15 cellular contexts compared by ENCODE assay signal in the genomic region with DNA sequence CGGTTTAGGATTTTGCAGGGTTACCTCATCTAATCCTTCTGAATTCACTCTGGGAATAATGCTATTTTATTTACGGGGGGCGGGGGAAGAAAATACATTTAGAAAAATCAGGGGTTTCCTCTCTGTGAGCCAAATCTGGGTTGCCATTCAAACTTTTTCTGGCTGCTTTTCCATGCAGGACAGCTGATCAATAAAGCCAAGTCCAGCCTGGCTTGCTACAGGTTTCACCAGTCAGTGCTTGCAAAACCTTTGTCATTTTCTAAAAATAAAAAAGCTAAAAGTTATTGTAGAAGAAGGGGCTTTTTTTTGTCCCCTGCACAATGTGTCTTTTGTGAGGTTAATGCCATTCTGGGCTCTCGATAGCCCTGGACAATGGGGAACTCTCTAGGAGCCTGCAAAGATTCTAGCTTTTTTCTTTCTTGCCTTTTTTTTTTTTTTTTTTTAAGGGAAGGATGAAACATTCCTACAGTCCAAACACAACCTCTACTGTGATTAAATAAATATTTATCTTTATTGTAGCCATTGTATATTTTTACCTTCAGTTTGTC. TPM values are rescaled to one million over a fixed set of nuclear protein-coding genes. Genes with fewer than 3 reads are reported as not detected.
DNase-seq lines count a peak whose midpoint lies in the region; ATAC-seq and TF ChIP-seq lines count a peak whose summit lies in the region.
"Had no signal": no experiment of that assay in that cellular context is flagged by ENCODE, and none has a peak within 500 bp of the region (broad histone marks: within the 10 kb centered on the region; RNA-seq: fewer than 3 reads in every experiment).

No MANE protein-coding gene starts in this region.

- no peak for ATAC-seq in gastrocnemius medialis
- ATAC-seq in HG03521 (IDR thresholded peaks at IDR 0.05; ENCODE audit: unreplicated experiment): no peak
- no peak for ATAC-seq in GM18520 (IDR thresholded peaks at IDR 0.05; ENCODE audit: unreplicated experiment)
- ATAC-seq in naive thymus-derived CD8-positive, alpha-beta T cell: no peak
- ATAC-seq: left lung had no signal

- DNase-seq in astrocyte of the hippocampus (ENCODE audit: low read depth, low spot score) (peak; percentile 11), gastrocnemius medialis (no peak), mammary epithelial cell (no peak)
- DNase-seq in naive thymus-derived CD8-positive, alpha-beta T cell: no peak
- DNase-seq: activated gamma-delta T cell, left lung, ovary, upper lobe of left lung had no signal

- TF ChIP-seq POLR2A in gastrocnemius medialis (IDR thresholded peaks at IDR 0.05): no peak

- peaks cover 88% of the 10 kb centered on the region for H3K27me3 ChIP-seq in HUES6 (ENCODE audit: control insufficient read depth, insufficient read depth, low read length)
- H3K27me3 ChIP-seq in liver (ENCODE audit: control insufficient read depth in 4 of 4, insufficient read depth in 4 of 4, low read length in 3 of 4): peaks cover 0 to 9% (median 2%) of the 10 kb centered on the region in 4 donors
- peaks cover 0 to 22% (median 5%) of the 10 kb centered on the region in 3 donors for H3K27me3 ChIP-seq in gastrocnemius medialis
- no peaks in the 10 kb centered on the region for H3K27me3 ChIP-seq in mammary epithelial cell (ENCODE audit: insufficient read depth, low read length)
- H3K27me3 ChIP-seq: ovary had no signal

- BruUV-seq in mammary epithelial cell (replicated peaks; lab: Mats Ljungman, UMichigan): no TSS peak

- H3K36me3 Mint-ChIP-seq in naive thymus-derived CD8-positive, alpha-beta T cell: peaks cover 2 to 5% (median 2%) of the 10 kb centered on the region in 3 donors

- peak overlapping the region; percentile 14; the same call in 1 of the 2 replicates for H3K4me3 ChIP-seq in HUES6 (ENCODE audit: low read depth, low read length)
- H3K4me3 ChIP-seq in liver (ENCODE audit: low read depth in 1 of 3, low read length in 3 of 3): no peak overlapping the region
- H3K4me3 ChIP-seq in gastrocnemius medialis: peak overlapping the region in 2 of 4 donors; percentile 10 to 82
- H3K4me3 ChIP-seq in mammary epithelial cell (replicated peaks in 1 of 3; ENCODE audit: insufficient read depth in 1 of 3, low read depth in 2 of 3, low read length in 3 of 3): no peak overlapping the region
- H3K4me3 ChIP-seq: BLaER1, left lung, ovary, SK-N-MC had no signal

- intact Hi-C loops in gastrocnemius medialis (cut with DNase I; ENCODE audit: low total_unique reads) (no loop called here), mammary epithelial cell (cut with micrococcal nuclease) (no loop called here)

- TF ChIP-seq RAD21 in liver (IDR thresholded peaks at IDR 0.05): peak in 1 of 2 donors; percentile 58

- H3K27me3 Mint-ChIP-seq in naive thymus-derived CD8-positive, alpha-beta T cell: peaks cover 32 to 73% (median 62%) of the 10 kb centered on the region in 5 donors

- H3K4me1 Mint-ChIP-seq in naive thymus-derived CD8-positive, alpha-beta T cell: peaks cover 12 to 45% (median 19%) of the 10 kb centered on the region in 4 donors

- H2AFZ ChIP-seq in mammary epithelial cell (ENCODE audit: low read depth, low read length): no peak overlapping the region

- H3K9me3 Mint-ChIP-seq in naive thymus-derived CD8-positive, alpha-beta T cell: no peaks in the 10 kb centered on the region

- H3K9me3 ChIP-seq in HUES6 (ENCODE audit: control insufficient read depth, insufficient read depth, low read depth, low read length) (no peaks in the 10 kb centered on the region), liver (ENCODE audit: control insufficient read depth in 4 of 4, low read length in 3 of 4) (no peaks in the 10 kb centered on the region), gastrocnemius medialis (no peaks in the 10 kb centered on the region), mammary epithelial cell (replicated peaks; ENCODE audit: insufficient read depth, low read length) (no peaks in the 10 kb centered on the region)
- H3K9me3 ChIP-seq: BLaER1, breast epithelium, left lung, ovary, upper lobe of left lung had no signal

- 36% methylated on average over 4 of the region's 4 CpGs for WGBS in liver
- WGBS in mammary epithelial cell (ENCODE audit: low coverage, missing lambda C conversion rate): 98% methylated on average over 4 of the region's 4 CpGs

- POLR2A ChIA-PET in naive thymus-derived CD8-positive, alpha-beta T cell (lab: Charles Lee): no interaction called here

- no peak overlapping the region for H3K4me3 Mint-ChIP-seq in naive thymus-derived CD8-positive, alpha-beta T cell

- H4K20me1 ChIP-seq in mammary epithelial cell (ENCODE audit: insufficient read depth, low read length): no peaks in the 10 kb centered on the region

- TF ChIP-seq CTCF in liver (IDR thresholded peaks at IDR 0.05; ENCODE audit: low read depth, low read length, missing input control) (no peak), gastrocnemius medialis (IDR thresholded peaks at IDR 0.05 in 4 of 5, conservative IDR thresholded peaks at IDR 0.05 in 1 of 5) (no peak), mammary epithelial cell (conservative IDR thresholded peaks at IDR 0.05 in 1 of 2, IDR thresholded peaks at IDR 0.05 in 1 of 2; ENCODE audit: extremely low read depth in 1 of 2, insufficient read depth in 1 of 2, low read depth in 1 of 2, low read length in 2 of 2) (no peak)

- H3K9ac ChIP-seq in HUES6 (ENCODE audit: low read length): no peak overlapping the region
- peak overlapping the region; percentile 27 to 49 for H3K9ac ChIP-seq in liver (ENCODE audit: low read depth in 1 of 2, low read length in 2 of 2)
- no peak overlapping the region for H3K9ac ChIP-seq in mammary epithelial cell (ENCODE audit: insufficient read depth, low read length)
- H3K9ac ChIP-seq: BLaER1 had no signal

- H3K79me2 ChIP-seq in mammary epithelial cell (ENCODE audit: insufficient read depth, low read length): peaks cover 22% of the 10 kb centered on the region

- H3K36me3 ChIP-seq in HUES6 (ENCODE audit: control insufficient read depth, insufficient read depth, low read length) (no peaks in the 10 kb centered on the region), liver (ENCODE audit: control insufficient read depth in 4 of 4, insufficient read depth in 3 of 4, low read depth in 1 of 4, low read length in 3 of 4) (no peaks in the 10 kb centered on the region), gastrocnemius medialis (no peaks in the 10 kb centered on the region), mammary epithelial cell (ENCODE audit: insufficient read depth, low read length) (no peaks in the 10 kb centered on the region)
- H3K36me3 ChIP-seq: BLaER1, breast epithelium, left lung, ovary, upper lobe of left lung had no signal

- CTCF ChIA-PET in mammary epithelial cell (lab: Charles Lee; ENCODE audit: low non-redundant PET): no interaction called here

- no peak overlapping the region for H3K27ac Mint-ChIP-seq in naive thymus-derived CD8-positive, alpha-beta T cell

- H3K4me1 ChIP-seq in HUES6 (ENCODE audit: control insufficient read depth, insufficient read depth, low read length) (peaks cover 77% of the 10 kb centered on the region), liver (ENCODE audit: control insufficient read depth in 4 of 4, insufficient read depth in 4 of 4, low read length in 3 of 4) (peaks cover 3 to 46% (median 38%) of the 10 kb centered on the region in 4 donors), gastrocnemius medialis (peaks cover 25 to 38% of the 10 kb centered on the region in 2 donors), mammary epithelial cell (ENCODE audit: insufficient read depth, low read length) (peaks cover 37% of the 10 kb centered on the region)

- no peak overlapping the region for H3K4me2 ChIP-seq in mammary epithelial cell (ENCODE audit: insufficient read depth, low read depth, low read length)
- H3K4me2 ChIP-seq: BLaER1 had no signal

- in situ Hi-C loops in gastrocnemius medialis (cut with MboI; ENCODE audit: low sequenced_read_pairs in 4 of 4) (loop anchor here in 2 of 4 donors (25.0 kb wide), 1 partner anchor 224 kb away; no protein-coding TSS in a partner anchor), mammary epithelial cell (cut with MboI; ENCODE audit: low sequenced_read_pairs in 2 of 2) (loop anchor here in 1 of 2 donors (10.0 kb wide), 1 partner anchor 114 kb away; no protein-coding TSS in a partner anchor)

- dilution Hi-C loops in mammary epithelial cell (cut with HindIII; ENCODE audit: low sequenced_read_pairs): no loop called here

- H3K27ac ChIP-seq in HUES6 (ENCODE audit: low read depth, low read length) (no peak overlapping the region), liver (ENCODE audit: low read depth in 1 of 2, low read length in 2 of 2) (peak overlapping the region; percentile 40 to 72), gastrocnemius medialis (peak overlapping the region; percentile 94 to 99 (median 99)), mammary epithelial cell (ENCODE audit: insufficient read depth, low read depth, low read length) (no peak overlapping the region)
- H3K27ac ChIP-seq: BLaER1, breast epithelium, ovary, SK-N-MC had no signal

TF ChIP-seq in liver, 16 proteins besides CTCF, POLR2A, EP300 and RAD21 (continues in another document):
- TF ChIP-seq HNF4A (conservative IDR thresholded peaks at IDR 0.05): peak; percentile 43 to 66
- TF ChIP-seq FOXA2 (IDR thresholded peaks at IDR 0.05): no peak
- TF ChIP-seq, protein P1, sequence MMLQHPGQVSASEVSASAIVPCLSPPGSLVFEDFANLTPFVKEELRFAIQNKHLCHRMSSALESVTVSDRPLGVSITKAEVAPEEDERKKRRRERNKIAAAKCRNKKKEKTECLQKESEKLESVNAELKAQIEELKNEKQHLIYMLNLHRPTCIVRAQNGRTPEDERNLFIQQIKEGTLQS (IDR thresholded peaks at IDR 0.05): peak; percentile 33

RNA-seq across cellular contexts. Expression of a gene that starts 13.1 kb away (rescaled TPM):
- 1 to 10 TPM; 3.5 to 5.9 TPM for total RNA-seq in liver
- polyA plus RNA-seq in liver: 1 to 10 TPM; 1.5 to 2.5 TPM
- total RNA-seq in gastrocnemius medialis: 10 to 100 TPM; 14.0 to 28.5 (median 27.3) TPM
- total RNA-seq in mammary epithelial cell: 10 to 100 TPM in 1 of 2 donors, 1 to 10 TPM in 1; 6.7 to 11.3 TPM
- 1.5 TPM for polyA plus RNA-seq in mammary epithelial cell
- polyA minus RNA-seq in mammary epithelial cell: 11.4 TPM
- total RNA-seq in naive thymus-derived CD8-positive, alpha-beta T cell: under 1 TPM; 0.34 to 0.38 TPM
- under 1 TPM in 1 of 3 donors, not detected in 2; 0.05 TPM for polyA plus RNA-seq in naive thymus-derived CD8-positive, alpha-beta T cell

Comparison
In these comparisons a context has a peak if more than half of its experiments do, and no peak if none do; other contexts are left out.
1. H3K27ac ChIP-seq: peak in liver (2 of 2) and gastrocnemius medialis (4 of 4); none in HUES6 (single experiment) and mammary epithelial cell (single experiment).
2. H3K9ac ChIP-seq: peak in liver (2 of 2); none in HUES6 (single experiment) and mammary epithelial cell (single experiment).